In the genomic region with DNA sequence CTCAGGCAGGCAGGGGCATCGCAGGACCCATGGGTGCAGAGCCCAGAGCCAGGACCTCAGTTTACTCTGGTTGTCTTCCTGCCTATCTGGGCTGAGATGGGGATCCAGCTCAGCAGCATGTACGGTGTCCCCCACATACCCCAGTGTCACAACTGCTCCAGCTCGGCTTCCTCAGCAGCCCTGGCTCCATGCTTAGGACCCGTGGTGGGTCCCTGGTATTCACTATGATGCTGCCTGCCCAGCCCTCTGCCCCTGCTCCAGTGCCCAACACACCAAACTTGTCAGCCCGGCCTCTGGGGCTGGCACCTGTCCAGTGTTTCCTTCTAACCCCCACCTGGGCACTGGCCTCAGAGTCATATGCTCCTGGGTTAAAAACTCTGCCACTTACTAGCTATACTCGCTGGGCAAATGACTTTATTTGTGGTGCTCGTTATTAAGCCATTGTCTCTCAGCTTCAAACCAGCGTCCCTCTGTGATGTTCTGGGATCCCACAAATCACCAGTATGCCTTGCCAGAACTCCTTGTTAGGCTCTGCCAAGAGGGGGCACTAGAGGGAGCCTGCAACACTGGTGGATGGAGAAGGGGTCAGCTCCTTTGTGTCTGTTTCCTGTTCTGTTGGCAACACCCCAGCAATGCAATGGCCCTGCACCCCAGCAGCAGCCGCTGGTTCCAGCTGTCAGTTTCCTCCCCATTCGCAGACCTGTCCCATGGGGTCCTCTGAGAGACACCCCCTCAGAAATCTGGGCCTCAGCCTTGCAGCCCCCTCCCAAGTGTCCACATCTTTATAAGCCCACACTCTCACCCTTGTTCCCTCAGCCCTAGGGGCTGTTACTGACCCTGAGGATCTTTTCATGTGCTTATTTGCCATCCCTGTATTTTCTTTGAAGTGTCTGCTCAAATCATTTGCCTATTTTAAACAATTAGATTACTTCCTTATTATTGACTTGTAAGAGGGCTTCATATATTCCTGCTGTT, we compare ENCODE assay signal across 11 cellular contexts. TPM values are rescaled to one million over a fixed set of nuclear protein-coding genes. Genes with fewer than 3 reads are reported as not detected.
DNase-seq lines count a peak whose midpoint lies in the region; ATAC-seq, FAIRE-seq and TF ChIP-seq lines count a peak whose summit lies in the region.
"Had no signal": no experiment of that assay in that cellular context is flagged by ENCODE, and none has a peak within 500 bp of the region (broad histone marks: within the 10 kb centered on the region; RNA-seq: fewer than 3 reads in every experiment).

No MANE protein-coding gene starts in this region.

- no peak overlapping the region for H3K4ac ChIP-seq in H1 (replicated peaks; ENCODE audit: insufficient read length, low read depth, low read length)

- H3K4me1 ChIP-seq in H1 (replicated peaks in 1 of 4; ENCODE audit: control insufficient read depth in 3 of 4, insufficient read depth in 4 of 4, low read length in 3 of 4) (peaks cover 0 to 2% (median 0%) of the 10 kb centered on the region in 4 experiments; a peak in 2 of 7 replicates), upper lobe of left lung (no peaks in the 10 kb centered on the region)

- peak; percentile 77 for FAIRE-seq in H1 (lab: Jason Lieb, UNC)

- H3K14ac ChIP-seq in H1 (ENCODE audit: insufficient read length), result no peak overlapping the region

- H3K79me1 ChIP-seq in H1 (ENCODE audit: low read depth, low read length), result no peaks in the 10 kb centered on the region

- H3K36me3 Mint-ChIP-seq in natural killer cell treated with Interleukin-12 subunit alpha and Interleukin-12 subunit beta and Interleukin-15 and Interleukin-18, amount 100 ng/mL, for 72 hours, result no peaks in the 10 kb centered on the region
- H3K36me3 Mint-ChIP-seq in natural killer cell, result no peaks in the 10 kb centered on the region
- H3K36me3 Mint-ChIP-seq in type B pancreatic cell, result no peaks in the 10 kb centered on the region

- H4K91ac ChIP-seq in H1 (replicated peaks; ENCODE audit: insufficient read length, low read length), result no peak overlapping the region

- no peak overlapping the region for H2AK5ac ChIP-seq in H1 (ENCODE audit: low read depth, low read length)

- TF ChIP-seq CTCF in natural killer cell (IDR thresholded peaks at IDR 0.05) (no peak), H1 (IDR thresholded peaks at IDR 0.05; ENCODE audit: control extremely low read depth in 1 of 3, insufficient read depth in 1 of 3, low read depth in 1 of 3, low read length in 3 of 3) (peak; percentile 77 to 95 (median 79)), type B pancreatic cell (conservative IDR thresholded peaks at IDR 0.05) (peak; percentile 60), upper lobe of left lung (IDR thresholded peaks at IDR 0.05) (no peak), omental fat pad (IDR thresholded peaks at IDR 0.05) (no peak)

- H3K4me2 ChIP-seq in H1 (ENCODE audit: insufficient read depth in 1 of 2, low read depth in 2 of 2, low read length in 2 of 2), result no peak overlapping the region

- H3K4me3 ChIP-seq in H1 (ENCODE audit: extremely low read depth in 1 of 4, insufficient read depth in 2 of 4, low read depth in 3 of 4, low read length in 4 of 4) (no peak overlapping the region), upper lobe of left lung (no peak overlapping the region)
- H3K4me3 ChIP-seq: coronary artery had no signal

- H3K9ac ChIP-seq in H1 (replicated peaks in 1 of 4; ENCODE audit: extremely low read depth in 1 of 4, low read depth in 3 of 4, low read length in 3 of 4), result no peak overlapping the region

- H3K27me3 ChIP-seq in H1 (replicated peaks in 1 of 4; ENCODE audit: control insufficient read depth in 3 of 4, extremely low read depth in 1 of 4, insufficient read depth in 3 of 4, low read length in 3 of 4), result no peaks in the 10 kb centered on the region
- H3K27me3 ChIP-seq in upper lobe of left lung, result no peaks in the 10 kb centered on the region

- TF ChIP-seq EP300 in H1 (IDR thresholded peaks at IDR 0.05; ENCODE audit: borderline replicate concordance in 1 of 2, low read depth in 2 of 2, low read length in 2 of 2) (no peak), upper lobe of left lung (IDR thresholded peaks at IDR 0.05) (no peak)

- H2AFZ ChIP-seq in H1 (ENCODE audit: low read length), result peak overlapping the region; percentile 66; the same call in 1 of the 2 replicates

- WGBS in H1 (ENCODE audit: extremely low coverage in 1 of 2, insufficient coverage in 1 of 2, insufficient read length in 1 of 2, insufficient replicate concordance in 2 of 2, low coverage in 1 of 2, low lambda C conversion rate in 2 of 2, missing lambda C conversion rate in 1 of 2), 2 experiments, result 54% methylated on average over 8 of the region's 10 CpGs; no CpG with 5 or more reads in 1 of the 2 experiments
- 58 to 59% methylated on average over 9 to 10 of the region's 10 CpGs for WGBS in upper lobe of left lung, 2 donors

- H3K23me2 ChIP-seq in H1 (ENCODE audit: low read depth, low read length), result no peaks in the 10 kb centered on the region; the same call in 1 of the 2 replicates

- no peaks in the 10 kb centered on the region for H3K4me1 Mint-ChIP-seq in natural killer cell treated with Interleukin-12 subunit alpha and Interleukin-12 subunit beta and Interleukin-15 and Interleukin-18, amount 100 ng/mL, for 72 hours (ENCODE audit: low read depth in 2 of 2)
- H3K4me1 Mint-ChIP-seq in natural killer cell, result no peaks in the 10 kb centered on the region
- H3K4me1 Mint-ChIP-seq in type B pancreatic cell (ENCODE audit: unreplicated experiment), result no peaks in the 10 kb centered on the region

- H3K27ac Mint-ChIP-seq in natural killer cell treated with Interleukin-12 subunit alpha and Interleukin-12 subunit beta and Interleukin-15 and Interleukin-18, amount 100 ng/mL, for 72 hours, result no peak overlapping the region
- H3K27ac Mint-ChIP-seq in natural killer cell, result no peak overlapping the region
- H3K27ac Mint-ChIP-seq in type B pancreatic cell, result no peak overlapping the region

- H4K5ac ChIP-seq in H1 (ENCODE audit: insufficient read length, low read depth, low read length), result no peak overlapping the region

- no peak overlapping the region for H2BK20ac ChIP-seq in H1 (ENCODE audit: low read length)

- no peak overlapping the region for H4K8ac ChIP-seq in H1 (ENCODE audit: extremely low read depth, insufficient read depth, low read length)

- H3K27ac ChIP-seq in H1 (ENCODE audit: low read depth, low read length) (no peak overlapping the region), upper lobe of left lung (no peak overlapping the region)
- H3K27ac ChIP-seq: coronary artery had no signal

- no peak overlapping the region for H3K56ac ChIP-seq in H1 (replicated peaks; ENCODE audit: insufficient read length, low read depth, low read length)

- no peak for ATAC-seq in natural killer cell treated with Interleukin-12 subunit alpha and Interleukin-12 subunit beta and Interleukin-15 and Interleukin-18, amount 100 ng/mL, for 72 hours
- ATAC-seq in natural killer cell (no peak), upper lobe of left lung (ENCODE audit: low FRiP score in 2 of 2) (no peak), GM19455 (IDR thresholded peaks at IDR 0.05; ENCODE audit: unreplicated experiment) (no peak), omental fat pad (ENCODE audit: low FRiP score) (no peak)

- DNase-seq in natural killer cell treated with Interleukin-12 subunit alpha and Interleukin-12 subunit beta and Interleukin-15 and Interleukin-18, amount 100 ng/mL, for 72 hours (ENCODE audit: low spot score), result peak; percentile 51
- DNase-seq in natural killer cell, result no peak
- peak; percentile 12 for DNase-seq in NCI-H1105 (lab: John Stamatoyannopoulos, UW)
- DNase-seq in H1 (ENCODE audit: low read depth in 1 of 2, low spot score in 2 of 2), result peak; percentile 36 to 85
- DNase-seq in type B pancreatic cell (ENCODE audit: extremely low spot score, unreplicated experiment), result no peak
- no peak for DNase-seq in upper lobe of left lung
- DNase-seq in omental fat pad (ENCODE audit: low spot score), result no peak
- DNase-seq: activated CD8-positive, alpha-beta memory T cell treated with anti-CD3 and anti-CD28 coated beads for 24 hours; NCI-H2029 treated with DMSO at 0.1 percent for 48 hours had no signal

- POLR2A ChIA-PET in H1 (lab: Charles Lee; ENCODE audit: partially characterized antibody), result interaction anchor here (2.4 kb wide), 1 partner anchor 370 kb away, joined by 5 read pairs; no protein-coding TSS in a partner anchor

- H4K20me1 ChIP-seq in H1 (replicated peaks in 1 of 2; ENCODE audit: control insufficient read depth in 1 of 2, insufficient read depth in 2 of 2, low read length in 2 of 2), result no peaks in the 10 kb centered on the region

- H3K4me3 Mint-ChIP-seq in natural killer cell treated with Interleukin-12 subunit alpha and Interleukin-12 subunit beta and Interleukin-15 and Interleukin-18, amount 100 ng/mL, for 72 hours, result no peak overlapping the region
- H3K4me3 Mint-ChIP-seq in natural killer cell (no peak overlapping the region), type B pancreatic cell (no peak overlapping the region)

- peaks cover 22 to 31% of the 10 kb centered on the region in 2 donors for H3K27me3 Mint-ChIP-seq in natural killer cell treated with Interleukin-12 subunit alpha and Interleukin-12 subunit beta and Interleukin-15 and Interleukin-18, amount 100 ng/mL, for 72 hours
- peaks cover 18 to 20% of the 10 kb centered on the region in 2 donors for H3K27me3 Mint-ChIP-seq in natural killer cell (ENCODE audit: low read depth in 2 of 2)
- H3K27me3 Mint-ChIP-seq in type B pancreatic cell, result peaks cover 62% of the 10 kb centered on the region

- TF ChIP-seq POLR2A in H1 (IDR thresholded peaks at IDR 0.05; ENCODE audit: control extremely low read depth in 1 of 2, low read depth in 2 of 2, low read length in 2 of 2), result no peak
- TF ChIP-seq POLR2A in upper lobe of left lung (IDR thresholded peaks at IDR 0.05), result no peak

- H3K79me2 ChIP-seq in H1 (ENCODE audit: control insufficient read depth in 1 of 2, insufficient read depth in 2 of 2, low read length in 2 of 2), result no peaks in the 10 kb centered on the region

- no peak overlapping the region for H2BK120ac ChIP-seq in H1 (replicated peaks; ENCODE audit: low read depth, low read length)

- CTCF ChIA-PET in H1 (lab: Charles Lee; ENCODE audit: partially characterized antibody), result interaction anchor here (0.5 to 8.6 kb wide), 30 partner anchors 10 to 1037 kb away, joined by 3 to 103 read pairs (median 4); no protein-coding TSS in a partner anchor

- H3K9me3 ChIP-seq in H1 (ENCODE audit: insufficient read depth in 2 of 2, low read depth in 1 of 2, low read length in 1 of 2) (no peaks in the 10 kb centered on the region), upper lobe of left lung (no peaks in the 10 kb centered on the region)

- no peak overlapping the region for H3K23ac ChIP-seq in H1 (ENCODE audit: insufficient read length)

- H2BK15ac ChIP-seq in H1 (ENCODE audit: low read length), result no peak overlapping the region

- H2BK12ac ChIP-seq in H1 (ENCODE audit: low read depth, low read length), result no peak overlapping the region

- no peaks in the 10 kb centered on the region for H3K36me3 ChIP-seq in H1 (ENCODE audit: control insufficient read depth in 2 of 4, insufficient read depth in 4 of 4, low read length in 3 of 4)
- H3K36me3 ChIP-seq in upper lobe of left lung, result no peaks in the 10 kb centered on the region

- no peaks in the 10 kb centered on the region for H3K9me3 Mint-ChIP-seq in natural killer cell treated with Interleukin-12 subunit alpha and Interleukin-12 subunit beta and Interleukin-15 and Interleukin-18, amount 100 ng/mL, for 72 hours
- H3K9me3 Mint-ChIP-seq in natural killer cell (no peaks in the 10 kb centered on the region), type B pancreatic cell (no peaks in the 10 kb centered on the region)

- intact Hi-C loops in natural killer cell (cut with micrococcal nuclease), result no loop called here

- TF ChIP-seq RAD21 in H1 (IDR thresholded peaks at IDR 0.05 in 1 of 2, conservative IDR thresholded peaks at IDR 0.05 in 1 of 2; ENCODE audit: low read depth in 2 of 2, low read length in 2 of 2), result peak; percentile 47 to 66; a peak in 3 of 4 replicates

- H2BK5ac ChIP-seq in H1 (ENCODE audit: low read depth, low read length), result no peak overlapping the region

- H3K18ac ChIP-seq in H1 (ENCODE audit: extremely low read depth, low read length), result no peak overlapping the region

RNA-seq across cellular contexts. Expression of gene MRPS22, which starts 24.1 kb away (rescaled TPM):
- total RNA-seq in natural killer cell treated with Interleukin-12 subunit alpha and Interleukin-12 subunit beta and Interleukin-15 and Interleukin-18, amount 100 ng/mL, for 72 hours, result 10 to 100 TPM; 40.9 to 46.6 TPM
- total RNA-seq in natural killer cell, result 10 to 100 TPM; 32.4 to 39.1 (median 35.3) TPM
- 45.3 and 45.8 TPM in 2 replicates for total RNA-seq in H1 (2021; fragmentation: NEBNext Ultra II Directional; extraction: Animal tissue kit (Norgen Biotek cat#: 25700))
- 27.2 and 28.3 TPM in 2 replicates for polyA plus RNA-seq in H1 (2011; rRNA removed)
- 41.7 TPM for polyA plus RNA-seq in H1 (2011; cell fraction: cytosol; rRNA removed)
- polyA plus RNA-seq in H1 (2011; cell fraction: nucleus; rRNA removed), result 13.3 TPM
- 36.8 to 38.8 TPM (median 37.5 TPM) in 4 replicates for polyA plus RNA-seq in H1 (2012, experiment 1 of 2)
- 7.3 TPM for polyA plus RNA-seq in H1 (2012, experiment 2 of 2)
- polyA plus RNA-seq in H1 (2013, experiment 1 of 2), result 41.7 TPM
- 40.3 TPM for polyA plus RNA-seq in H1 (2013, experiment 2 of 2)
- polyA minus RNA-seq in H1 (2011; rRNA and poly(A)+ RNA removed), result 10.7 and 20.1 TPM in 2 replicates
- 9.1 TPM for polyA minus RNA-seq in H1 (2011; cell fraction: cytosol; rRNA and poly(A)+ RNA removed)
- polyA minus RNA-seq in H1 (2011; cell fraction: nucleus; rRNA and poly(A)+ RNA removed), result 25.5 TPM
- 40.0 and 43.0 TPM in 2 replicates for total RNA-seq in type B pancreatic cell (ENCODE audit: low replicate concordance)
- total RNA-seq in upper lobe of left lung, result 10 to 100 TPM; 17.8 to 48.3 (median 33.1) TPM
- total RNA-seq in omental fat pad, result 10 to 100 TPM; 34.8 to 52.2 (median 40.7) TPM

Comparison
In these comparisons a context has a peak if more than half of its experiments do, and no peak if none do; other contexts are left out.
1. DNase-seq: peak in natural killer cell treated with Interleukin-12 subunit alpha and Interleukin-12 subunit beta and Interleukin-15 and Interleukin-18, amount 100 ng/mL, for 72 hours (single experiment), NCI-H1105 (single experiment) and H1 (2 of 2); none in natural killer cell (single experiment), type B pancreatic cell (single experiment), upper lobe of left lung (0 of 2) and omental fat pad (single experiment).
2. CTCF ChIP-seq: peak in H1 (3 of 3) and type B pancreatic cell (single experiment); none in natural killer cell (single experiment), upper lobe of left lung (0 of 6) and omental fat pad (0 of 3).